ENCODE assay signal across 24 cellular contexts in genomic region chr6:147618457-147618856, GRCh38.
DNase-seq lines count a peak whose midpoint lies in the region; ATAC-seq, FAIRE-seq and TF ChIP-seq lines count a peak whose summit lies in the region.
"Had no signal": no experiment of that assay in that cellular context is flagged by ENCODE, and none has a peak within 500 bp of the region (broad histone marks: within the 10 kb centered on the region; RNA-seq: fewer than 3 reads in every experiment).

No MANE protein-coding gene starts in this region.

- H3K9me3 ChIP-seq in breast epithelium (no peaks in the 10 kb centered on the region), IMR-90 (ENCODE audit: control insufficient read depth, insufficient read depth, low read length) (no peaks in the 10 kb centered on the region), K562 (replicated peaks; ENCODE audit: control insufficient read depth, insufficient read depth, low read depth, low read length) (no peaks in the 10 kb centered on the region)
- H3K9me3 ChIP-seq: A549, Caco-2 had no signal

- H2BK5ac ChIP-seq in IMR-90 (ENCODE audit: low read depth, low read length, poor library complexity, severe bottlenecking): no peak overlapping the region

- peak overlapping the region; percentile 54; the same call in 1 of the 2 replicates for H3K18ac ChIP-seq in IMR-90 (ENCODE audit: low read depth, low read length)

- no peak overlapping the region for H3K4ac ChIP-seq in IMR-90 (ENCODE audit: low read depth, low read length)

- no peaks in the 10 kb centered on the region for H3K79me1 ChIP-seq in IMR-90 (ENCODE audit: low read depth in 1 of 2, low read length in 2 of 2)

- H3K4me3 ChIP-seq in breast epithelium (no peak overlapping the region), IMR-90 (ENCODE audit: insufficient read depth, low read depth, low read length) (no peak overlapping the region), K562 (no peak overlapping the region)
- H3K4me3 ChIP-seq: A549; BLaER1 treated with 17β-estradiol and CSF1 and Interleukin-3, amounts not matched to agents 10 nM and 100 nM had no signal

- peaks cover 17% of the 10 kb centered on the region for H3K4me1 Mint-ChIP-seq in MCF 10A (ENCODE audit: insufficient read depth, unreplicated experiment)
- no peaks in the 10 kb centered on the region for H3K4me1 Mint-ChIP-seq in stimulated activated memory B cell treated with anti-CD40 and anti-IgM and Interleukin-4, amounts not matched to agents 10 μg/mL and 1 μg/mL and 100 μg/mL, for 72 hours
- H3K4me1 Mint-ChIP-seq in immature natural killer cell: no peaks in the 10 kb centered on the region
- H3K4me1 Mint-ChIP-seq: B cell had no signal

- H2BK120ac ChIP-seq in IMR-90 (ENCODE audit: low read depth, low read length): no peak overlapping the region

- in situ Hi-C loops in IMR-90 (cut with MboI; ENCODE audit: low sequenced_read_pairs) (no loop called here), K562 (cut with MboI) (no loop called here)

- no peak overlapping the region for H3K56ac ChIP-seq in IMR-90 (ENCODE audit: extremely low read depth, insufficient read depth, low read length)

- no peak for ATAC-seq in IMR-90 (ENCODE audit: low read depth)
- ATAC-seq in K562: 0 out of 3 replicates have a peak, but pooled peaks have one; percentile 29
- ATAC-seq in stimulated activated memory B cell treated with anti-CD40 and anti-IgM and Interleukin-4, amounts not matched to agents 10 μg/mL and 1 μg/mL and 100 μg/mL, for 72 hours: peak; percentile 11
- ATAC-seq in HG03571 (IDR thresholded peaks at IDR 0.05; ENCODE audit: unreplicated experiment): no peak
- ATAC-seq: A549; CD8-positive, alpha-beta T cell had no signal

- dilution Hi-C loops in IMR-90 (cut with HindIII; ENCODE audit: low sequenced_read_pairs, unreplicated experiment): no loop called here

- H3K9me1 ChIP-seq in IMR-90 (ENCODE audit: insufficient read depth, low read length) (0 out of 2 replicates have a peak, but pooled peaks cover 7% of the 10 kb centered on the region), K562 (ENCODE audit: control insufficient read depth, insufficient read depth, low read length) (no peaks in the 10 kb centered on the region)

- no peak overlapping the region; the same call in 1 of the 2 replicates for H2BK20ac ChIP-seq in IMR-90 (ENCODE audit: low read depth, low read length)

- intact Hi-C loops in MCF 10A (cut with micrococcal nuclease): no loop called here
- intact Hi-C loops in breast epithelium (cut with DNase I; ENCODE audit: low total_unique reads): no loop called here
- intact Hi-C loops in IMR-90 (cut with micrococcal nuclease): no loop called here
- intact Hi-C loops in K562 (cut with micrococcal nuclease): no loop called here

- H4K91ac ChIP-seq in IMR-90 (ENCODE audit: insufficient read depth, low read depth, low read length): no peak overlapping the region

- H3K27ac Mint-ChIP-seq in MCF 10A (ENCODE audit: low read depth, unreplicated experiment) (peak overlapping the region; percentile 21), immature natural killer cell (no peak overlapping the region)
- no peak overlapping the region for H3K27ac Mint-ChIP-seq in stimulated activated memory B cell treated with anti-CD40 and anti-IgM and Interleukin-4, amounts not matched to agents 10 μg/mL and 1 μg/mL and 100 μg/mL, for 72 hours
- H3K27ac Mint-ChIP-seq: B cell; CD4-positive, alpha-beta T cell; CD8-positive, alpha-beta T cell had no signal

- no peaks in the 10 kb centered on the region for H3K27me3 ChIP-seq in breast epithelium
- no peaks in the 10 kb centered on the region for H3K27me3 ChIP-seq in IMR-90 (ENCODE audit: control insufficient read depth, insufficient read depth, low read length)
- H3K27me3 ChIP-seq in K562 (ENCODE audit: control insufficient read depth in 2 of 2, insufficient read depth in 2 of 2, low read length in 2 of 2): peaks cover 13 to 24% of the 10 kb centered on the region in 2 experiments
- H3K27me3 ChIP-seq: BLaER1 treated with 17β-estradiol and CSF1 and Interleukin-3, amounts not matched to agents 10 nM and 100 nM had no signal

- no peak for TF ChIP-seq EP300 in K562 (IDR thresholded peaks at IDR 0.05; ENCODE audit: low read length)

- CTCF ChIA-PET in MCF 10A (lab: Yijun Ruan, JAX): no interaction called here
- CTCF ChIA-PET in IMR-90 (lab: Yijun Ruan, JAX): no interaction called here
- CTCF ChIA-PET in K562 (lab: Yijun Ruan, JAX; ENCODE audit: low intra/inter-chr PET ratio): no interaction called here

- no peak overlapping the region for H4K8ac ChIP-seq in IMR-90 (ENCODE audit: low read depth in 2 of 2, low read length in 2 of 2)

- no peak overlapping the region for H3K14ac ChIP-seq in IMR-90 (replicated peaks; ENCODE audit: low read depth, low read length)

- H3K36me3 Mint-ChIP-seq in MCF 10A (ENCODE audit: insufficient read depth, unreplicated experiment) (no peaks in the 10 kb centered on the region), immature natural killer cell (no peaks in the 10 kb centered on the region)
- H3K36me3 Mint-ChIP-seq in stimulated activated memory B cell treated with anti-CD40 and anti-IgM and Interleukin-4, amounts not matched to agents 10 μg/mL and 1 μg/mL and 100 μg/mL, for 72 hours: no peaks in the 10 kb centered on the region
- H3K36me3 Mint-ChIP-seq: CD8-positive, alpha-beta T cell had no signal

- no peak overlapping the region for H3K4me3 Mint-ChIP-seq in MCF 10A (ENCODE audit: unreplicated experiment)
- no peak overlapping the region for H3K4me3 Mint-ChIP-seq in stimulated activated memory B cell treated with anti-CD40 and anti-IgM and Interleukin-4, amounts not matched to agents 10 μg/mL and 1 μg/mL and 100 μg/mL, for 72 hours
- H3K4me3 Mint-ChIP-seq in immature natural killer cell: no peak overlapping the region
- H3K4me3 Mint-ChIP-seq: B cell; CD4-positive, alpha-beta T cell; CD8-positive, alpha-beta T cell had no signal

- H2AK9ac ChIP-seq in IMR-90 (replicated peaks; ENCODE audit: low read depth, low read length, poor library complexity): no peak overlapping the region

- DNase-seq in MCF 10A (ENCODE audit: unreplicated experiment): no peak
- DNase-seq in breast epithelium (ENCODE audit: low spot score in 2 of 2): no peak
- no peak for DNase-seq in IMR-90
- no peak for DNase-seq in K562 (ENCODE audit: extremely low read depth in 1 of 4, low spot score in 3 of 4)
- DNase-seq in immature natural killer cell: no peak
- no peak for DNase-seq in KG1 (lab: John Stamatoyannopoulos, UW)
- DNase-seq: AML-193; Caco-2; Calu3; CD4-positive, alpha-beta T cell; CD8-positive, alpha-beta T cell; DMS79 treated with DMSO at 0.1 percent for 48 hours; GF-D8 had no signal

- H3K9ac ChIP-seq in IMR-90 (ENCODE audit: low read depth, low read length) (no peak overlapping the region), K562 (ENCODE audit: insufficient read depth in 1 of 2, low read depth in 2 of 2, low read length in 2 of 2) (no peak overlapping the region)
- H3K9ac ChIP-seq: BLaER1 treated with 17β-estradiol and CSF1 and Interleukin-3, amounts not matched to agents 10 nM and 100 nM had no signal

- TF ChIP-seq POLR2A in breast epithelium (IDR thresholded peaks at IDR 0.05) (no peak), IMR-90 (IDR thresholded peaks at IDR 0.05; ENCODE audit: low read depth, low read length) (no peak), K562 (conservative IDR thresholded peaks at IDR 0.05) (no peak)

- H3K27ac ChIP-seq in breast epithelium (no peak overlapping the region), IMR-90 (ENCODE audit: insufficient read depth, low read length) (no peak overlapping the region), K562 (ENCODE audit: extremely low read depth, low read depth, low read length) (no peak overlapping the region)
- H3K27ac ChIP-seq: 22Rv1; A549; BLaER1 treated with 17β-estradiol and CSF1 and Interleukin-3, amounts not matched to agents 10 nM and 100 nM; C4-2B had no signal

- H3K36me3 ChIP-seq in breast epithelium (no peaks in the 10 kb centered on the region), IMR-90 (ENCODE audit: control insufficient read depth, insufficient read depth, low read length) (no peaks in the 10 kb centered on the region), K562 (ENCODE audit: control insufficient read depth, insufficient read depth, low read length) (no peaks in the 10 kb centered on the region)
- H3K36me3 ChIP-seq: BLaER1 treated with 17β-estradiol and CSF1 and Interleukin-3, amounts not matched to agents 10 nM and 100 nM had no signal

- H3K4me2 ChIP-seq in IMR-90 (ENCODE audit: low read depth, low read length) (no peak overlapping the region), K562 (ENCODE audit: insufficient read depth, low read length) (no peak overlapping the region)
- H3K4me2 ChIP-seq: A549; BLaER1 treated with 17β-estradiol and CSF1 and Interleukin-3, amounts not matched to agents 10 nM and 100 nM had no signal

- 100% methylated on average over 3 of the region's 6 CpGs; no CpG with 5 or more reads in 1 of the 2 experiments for WGBS in IMR-90 (ENCODE audit: extremely low coverage in 2 of 2, insufficient read length in 1 of 2), 2 experiments
- under 1% methylated on average over 6 of the region's 6 CpGs for WGBS in K562 (ENCODE audit: insufficient coverage, low coverage, missing lambda C conversion rate)

- no peaks in the 10 kb centered on the region for H3K4me1 ChIP-seq in breast epithelium
- H3K4me1 ChIP-seq in IMR-90 (ENCODE audit: control insufficient read depth, insufficient read depth, low read length): peaks cover 13% of the 10 kb centered on the region
- H3K4me1 ChIP-seq in K562 (replicated peaks in 1 of 2; ENCODE audit: control insufficient read depth in 2 of 2, insufficient read depth in 2 of 2, low read length in 2 of 2): no peaks in the 10 kb centered on the region
- H3K4me1 ChIP-seq: A549; BLaER1 treated with 17β-estradiol and CSF1 and Interleukin-3, amounts not matched to agents 10 nM and 100 nM; Caco-2 had no signal

- TF ChIP-seq RAD21 in IMR-90 (IDR thresholded peaks at IDR 0.05; ENCODE audit: low read length) (no peak), K562 (CRISPR knock-in tag; conservative IDR thresholded peaks at IDR 0.05 in 1 of 2, IDR thresholded peaks at IDR 0.05 in 1 of 2) (no peak)

- H3K79me2 ChIP-seq in K562 (ENCODE audit: control insufficient read depth, insufficient read depth, low read length): no peaks in the 10 kb centered on the region

- H4K20me1 ChIP-seq in IMR-90 (ENCODE audit: insufficient read depth, low read length) (no peaks in the 10 kb centered on the region), K562 (replicated peaks; ENCODE audit: control insufficient read depth, insufficient read depth, low read length) (no peaks in the 10 kb centered on the region)
- H4K20me1 ChIP-seq: BLaER1 treated with 17β-estradiol and CSF1 and Interleukin-3, amounts not matched to agents 10 nM and 100 nM had no signal

- no peak overlapping the region; the same call in 1 of the 2 replicates for H4K5ac ChIP-seq in IMR-90 (ENCODE audit: low read depth, low read length)

- TF ChIP-seq CTCF in MCF 10A (IDR thresholded peaks at IDR 0.05; ENCODE audit: unreplicated experiment): no peak
- no peak for TF ChIP-seq CTCF in breast epithelium (IDR thresholded peaks at IDR 0.05)
- TF ChIP-seq CTCF in IMR-90 (conservative IDR thresholded peaks at IDR 0.05; ENCODE audit: low read depth, low read length): no peak
- no peak for TF ChIP-seq CTCF in K562 (IDR thresholded peaks at IDR 0.05 in 2 of 3, conservative IDR thresholded peaks at IDR 0.05 in 1 of 3; ENCODE audit: insufficient read depth in 2 of 3, low read depth in 1 of 3, low read length in 3 of 3)

- H3K23ac ChIP-seq in IMR-90 (ENCODE audit: low read depth, low read length): no peak overlapping the region

- H2AFZ ChIP-seq in IMR-90 (replicated peaks; ENCODE audit: low read length, poor library complexity) (no peak overlapping the region), K562 (ENCODE audit: low read depth, low read length) (no peak overlapping the region)

- H3K9me3 Mint-ChIP-seq in MCF 10A (ENCODE audit: unreplicated experiment) (no peaks in the 10 kb centered on the region), immature natural killer cell (peaks cover 0 to 6% (median 0%) of the 10 kb centered on the region in 6 donors)
- no peaks in the 10 kb centered on the region for H3K9me3 Mint-ChIP-seq in stimulated activated memory B cell treated with anti-CD40 and anti-IgM and Interleukin-4, amounts not matched to agents 10 μg/mL and 1 μg/mL and 100 μg/mL, for 72 hours
- H3K9me3 Mint-ChIP-seq: CD4-positive, alpha-beta T cell; CD8-positive, alpha-beta T cell had no signal

- FAIRE-seq in K562 (lab: Jason Lieb, UNC): no peak
- FAIRE-seq: A549, D721Med, G401.6, GM12891, GM19239 had no signal

- H3K27me3 Mint-ChIP-seq in MCF 10A (ENCODE audit: insufficient read depth, unreplicated experiment) (no peaks in the 10 kb centered on the region), immature natural killer cell (ENCODE audit: low read depth in 3 of 3) (peaks cover 0 to 3% (median 1%) of the 10 kb centered on the region in 3 donors)
- H3K27me3 Mint-ChIP-seq in stimulated activated memory B cell treated with anti-CD40 and anti-IgM and Interleukin-4, amounts not matched to agents 10 μg/mL and 1 μg/mL and 100 μg/mL, for 72 hours: no peaks in the 10 kb centered on the region
- H3K27me3 Mint-ChIP-seq: B cell; CD4-positive, alpha-beta T cell had no signal

- BruUV-seq in MCF 10A (replicated peaks; lab: Mats Ljungman, UMichigan): no TSS peak
- no TSS peak for BruUV-seq in IMR-90 (replicated peaks; lab: Mats Ljungman, UMichigan)
- no TSS peak for BruUV-seq in K562 (replicated peaks; lab: Mats Ljungman, UMichigan)

- POLR2A ChIA-PET in MCF 10A (lab: Yijun Ruan, JAX): interaction anchor here (0.7 kb wide), 1 partner anchor 44 kb away, joined by 3 read pairs; no protein-coding TSS in a partner anchor
- POLR2A ChIA-PET in IMR-90 (lab: Charles Lee; ENCODE audit: unreplicated experiment): no interaction called here
- POLR2A ChIA-PET in K562 (lab: Yijun Ruan, JAX): interaction anchor here (0.7 to 1.2 kb wide), 2 partner anchors 11 to 12 kb away, joined by 3 read pairs; no protein-coding TSS in a partner anchor

- 0 out of 3 replicates have a peak overlapping the region, but pooled peaks have one; percentile 7 for H2BK15ac ChIP-seq in IMR-90 (ENCODE audit: low read depth, low read length)

- peak overlapping the region; percentile 36; the same call in 1 of the 2 replicates for H2AK5ac ChIP-seq in IMR-90 (ENCODE audit: low read depth, low read length)

Comparison
In these comparisons a context has a peak if more than half of its experiments do, and no peak if none do; other contexts are left out.
1. ATAC-seq: peak in K562 (single experiment) and stimulated activated memory B cell treated with anti-CD40 and anti-IgM and Interleukin-4, amounts not matched to agents 10 μg/mL and 1 μg/mL and 100 μg/mL, for 72 hours (single experiment); none in IMR-90 (single experiment) and HG03571 (single experiment).